ENCODE assay signal across 8 cellular contexts in the genomic region with DNA sequence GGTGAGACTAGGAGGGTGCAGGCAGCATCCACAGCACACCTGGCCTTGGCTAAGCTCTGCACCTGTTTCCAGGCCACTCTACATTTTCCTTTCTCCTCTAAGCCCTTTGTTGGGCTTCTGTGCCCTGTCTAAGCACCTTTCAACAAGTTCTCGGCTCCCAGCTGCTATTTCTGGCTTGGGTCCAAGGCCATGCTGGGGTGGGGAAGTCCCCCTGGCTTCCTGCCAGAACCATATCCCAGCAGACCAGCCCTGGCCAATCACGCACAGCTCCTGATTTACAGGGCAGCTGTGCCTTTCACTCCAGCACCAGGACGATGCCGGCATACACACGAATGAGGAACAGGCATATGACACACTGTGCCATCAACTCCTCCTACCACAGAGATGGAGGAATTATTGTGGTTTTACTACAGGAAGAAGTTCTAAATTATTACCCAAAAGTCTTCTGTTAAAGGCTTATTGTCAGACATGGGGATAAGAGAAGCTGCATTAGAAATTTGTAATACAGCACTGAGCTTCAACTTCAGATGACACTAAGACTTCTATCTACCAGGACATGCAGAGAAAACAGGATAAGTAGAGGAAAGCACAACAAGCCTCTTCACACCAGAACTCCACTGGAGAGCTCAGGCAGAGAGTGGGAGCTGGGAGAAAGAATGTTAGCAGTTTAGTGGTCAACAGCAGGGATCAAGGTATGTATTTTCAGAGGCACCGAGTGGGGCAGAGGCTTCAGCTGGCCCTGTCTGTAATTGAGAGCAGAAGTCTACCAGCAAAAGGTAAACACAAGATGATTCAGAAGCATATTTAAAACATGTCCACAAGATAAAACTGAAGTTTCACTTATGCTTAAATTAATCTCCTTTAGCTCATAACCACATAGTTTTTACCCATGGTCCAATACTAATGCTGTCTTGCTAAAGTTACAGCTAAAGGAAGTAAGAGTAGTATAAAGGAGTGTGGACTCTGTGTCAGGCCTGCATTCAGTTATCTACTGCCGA. TPM values are rescaled to one million over a fixed set of nuclear protein-coding genes. Genes with fewer than 3 reads are reported as not detected.
DNase-seq lines count a peak whose midpoint lies in the region; ATAC-seq and TF ChIP-seq lines count a peak whose summit lies in the region.

No MANE protein-coding gene starts in this region.

- no peaks in the 10 kb centered on the region for H3K9me3 ChIP-seq in esophagus (ENCODE audit: control insufficient read depth in 2 of 2, insufficient read depth in 1 of 2, low read depth in 1 of 2, low read length in 1 of 2)

- TF ChIP-seq CTCF in HL-60 (IDR thresholded peaks at IDR 0.05; ENCODE audit: insufficient read depth, low read length) (no peak), nephron progenitor cell (IDR thresholded peaks at IDR 0.05) (no peak)

- peaks cover 5 to 10% of the 10 kb centered on the region in 2 donors for H3K4me1 ChIP-seq in esophagus (ENCODE audit: control insufficient read depth in 2 of 2, insufficient read depth in 2 of 2, low read length in 1 of 2)

- peak overlapping the region; percentile 39 for H3K27ac ChIP-seq in HL-60 (replicated peaks)
- peak overlapping the region; percentile 67 to 79 for H3K27ac ChIP-seq in esophagus (ENCODE audit: low read depth in 2 of 2, low read length in 1 of 2)

- H3K27ac Mint-ChIP-seq in nephron progenitor cell = peak overlapping the region; percentile 92

- no peak overlapping the region for H3K4me3 Mint-ChIP-seq in nephron progenitor cell

- ATAC-seq in GM18861 (IDR thresholded peaks at IDR 0.05; ENCODE audit: unreplicated experiment) (peak; percentile 61), GM19328 (IDR thresholded peaks at IDR 0.05; ENCODE audit: unreplicated experiment) (no peak)
- peak; percentile 93 for ATAC-seq in stimulated activated naive CD8-positive, alpha-beta T cell treated with anti-CD3 and anti-CD28 coated beads, Interleukin-15, Interleukin-2, amounts not matched to agents 100 U/mL and 50 U/mL, for 24 hours

- peaks cover 29% of the 10 kb centered on the region for H3K4me1 Mint-ChIP-seq in nephron progenitor cell

- peaks cover 81% of the 10 kb centered on the region for H3K36me3 Mint-ChIP-seq in nephron progenitor cell (ENCODE audit: low read depth)

- H3K27me3 ChIP-seq in HL-60 (ENCODE audit: insufficient read depth, poor library complexity, severe bottlenecking) (no peaks in the 10 kb centered on the region), esophagus (ENCODE audit: control insufficient read depth in 1 of 2, insufficient read depth in 2 of 2, low read length in 2 of 2) (no peaks in the 10 kb centered on the region)

- no peaks in the 10 kb centered on the region for H3K9me3 Mint-ChIP-seq in nephron progenitor cell

- WGBS in esophagus, 2 donors = 14% methylated on average over 7 of the region's 7 CpGs

- DNase-seq in HL-60 (ENCODE audit: low read depth in 1 of 2, low spot score in 1 of 2) (peak; percentile 94), NOMO-1 (lab: John Stamatoyannopoulos, UW; ENCODE audit: unreplicated experiment in 2 of 2) (peak; percentile 78 to 95), nephron progenitor cell (no peak)
- peak; percentile 59 for DNase-seq in activated CD8-positive, alpha-beta memory T cell treated with anti-CD3 and anti-CD28 coated beads, Interleukin-2, amount 50 U/mL, for 4 hours
- peak; percentile 75 for DNase-seq in stimulated activated naive CD8-positive, alpha-beta T cell treated with anti-CD3 and anti-CD28 coated beads, Interleukin-15, Interleukin-2, amounts not matched to agents 100 U/mL and 50 U/mL, for 24 hours

- H3K4me3 ChIP-seq in HL-60 (replicated peaks; ENCODE audit: insufficient read depth, low read length) = no peak overlapping the region
- H3K4me3 ChIP-seq in esophagus (ENCODE audit: low read depth in 1 of 2, low read length in 2 of 2) = no peak overlapping the region

- H3K27me3 Mint-ChIP-seq in nephron progenitor cell (ENCODE audit: low read depth, poor library complexity) = no peaks in the 10 kb centered on the region

- H3K36me3 ChIP-seq in esophagus (ENCODE audit: control insufficient read depth in 2 of 2, insufficient read depth in 2 of 2, low read length in 1 of 2) = peaks cover 0 to 11% of the 10 kb centered on the region in 2 donors

RNA-seq across cellular contexts. Expression of a gene that starts 37.4 kb away (rescaled TPM):
- 10 to 100 TPM; 15.0 to 24.1 TPM for polyA plus RNA-seq in esophagus

RNA-seq across cellular contexts. Expression of a gene that starts 55.8 kb away (rescaled TPM):
- 1 to 10 TPM; 5.1 to 9.5 TPM for polyA plus RNA-seq in esophagus

RNA-seq across cellular contexts. Expression of a gene that starts 57.2 kb away (rescaled TPM):
- polyA plus RNA-seq in esophagus = under 1 TPM; 0.12 to 0.36 TPM
